12 cellular contexts compared by ENCODE assay signal in genomic region chr7:92184294-92184693, GRCh38. TPM values are rescaled to one million over a fixed set of nuclear protein-coding genes. Genes with fewer than 3 reads are reported as not detected.
"Had no signal": no experiment of that assay in that cellular context is flagged by ENCODE, and none has a peak within 500 bp of the region (broad histone marks: within the 10 kb centered on the region; RNA-seq: fewer than 3 reads in every experiment).

No MANE protein-coding gene starts in this region.

RNA-seq across cellular contexts. Expression of gene LRRD1, which starts 5.4 kb away (rescaled TPM):
- total RNA-seq: kidney epithelial cell, left lobe of liver, left ventricle myocardium inferior, left ventricle myocardium superior, liver, lower lobe of right lung, mesenteric fat pad, mucosa of gallbladder had no signal
- polyA plus RNA-seq: hepatocyte; immature natural killer cell; liver; mammary epithelial cell; naive thymus-derived CD4-positive, alpha-beta T cell had no signal
